In genomic region chr1:29668761-29669487, GRCh38 we compare ENCODE assay signal across 1 cellular context.
TF ChIP-seq lines count a peak whose summit lies in the region.

No MANE protein-coding gene starts in this region.

TF ChIP-seq in K562, 482 proteins besides CTCF, POLR2A, EP300 and RAD21 (continued from another document):
- TF ChIP-seq ZBTB49 (CRISPR knock-in tag; IDR thresholded peaks at IDR 0.05; ENCODE audit: borderline replicate concordance) (no peak), ZNF436 (CRISPR knock-in tag; IDR thresholded peaks at IDR 0.05) (no peak), ZNF324 (CRISPR knock-in tag; IDR thresholded peaks at IDR 0.05) (no peak), IRF9 (tag; IDR thresholded peaks at IDR 0.05) (no peak), SUPT5H (IDR thresholded peaks at IDR 0.05) (no peak), JUND (IDR thresholded peaks at IDR 0.05; ENCODE audit: borderline replicate concordance, low read depth, low read length) (no peak), JUND (tag; IDR thresholded peaks at IDR 0.05; ENCODE audit: borderline replicate concordance, low read depth, low read length) (no peak), PURB (CRISPR knock-in tag; IDR thresholded peaks at IDR 0.05; ENCODE audit: low read depth) (no peak), ZNF24 (IDR thresholded peaks at IDR 0.05) (no peak), CXXC5 (CRISPR knock-in tag; IDR thresholded peaks at IDR 0.05) (no peak)
